Comparison of ENCODE assay signal across 13 cellular contexts in genomic region chr16:50474138-50474537, GRCh38.
DNase-seq lines count a peak whose midpoint lies in the region; ATAC-seq lines count a peak whose summit lies in the region.
"Had no signal": no experiment of that assay in that cellular context is flagged by ENCODE, and none has a peak within 500 bp of the region (broad histone marks: within the 10 kb centered on the region; RNA-seq: fewer than 3 reads in every experiment).

No MANE protein-coding gene starts in this region.

- DNase-seq in NCI-H1105 (lab: John Stamatoyannopoulos, UW): peak; percentile 12
- DNase-seq in NCI-H1105 treated with DMSO at 0.1 percent for 48 hours (lab: John Stamatoyannopoulos, UW): no peak
- peak; percentile 67 for DNase-seq in Daoy (ENCODE audit: low read depth)
- peak; percentile 38 for DNase-seq in NCI-H226
- peak; percentile 19 for DNase-seq in kidney tubule cell (ENCODE audit: low spot score)
- no peak for DNase-seq in SHP77 (lab: John Stamatoyannopoulos, UW)
- DNase-seq in NK-92 (lab: John Stamatoyannopoulos, UW; ENCODE audit: unreplicated experiment): no peak
- DNase-seq: 8988T; activated gamma-delta T cell; effector CD8-positive, alpha-beta T cell; NCI-H2107 had no signal

- no peak for ATAC-seq in GM18909 (IDR thresholded peaks at IDR 0.05; ENCODE audit: poor library complexity, unreplicated experiment)
- ATAC-seq: left lobe of liver had no signal

Comparison
In these comparisons a context has a peak if more than half of its experiments do, and no peak if none do; other contexts are left out.
1. DNase-seq: peak in NCI-H1105 (single experiment), Daoy (single experiment), NCI-H226 (single experiment) and kidney tubule cell (single experiment); none in NCI-H1105 treated with DMSO at 0.1 percent for 48 hours (single experiment), SHP77 (0 of 2) and NK-92 (single experiment).